Comparison of ENCODE assay signal across 13 cellular contexts in genomic region chr2:28009732-28010131, GRCh38.
A peak's percentile ranks its signal among the peaks of the same experiment; 100 is the strongest.
DNase-seq lines count a peak whose midpoint lies in the region; ATAC-seq and TF ChIP-seq lines count a peak whose summit lies in the region.
"Had no signal": no experiment of that assay in that cellular context is flagged by ENCODE, and none has a peak within 500 bp of the region (broad histone marks: within the 10 kb centered on the region; RNA-seq: fewer than 3 reads in every experiment).

No MANE protein-coding gene starts in this region.

- TF ChIP-seq CTCF in fibroblast of mammary gland (conservative IDR thresholded peaks at IDR 0.05; ENCODE audit: control insufficient read depth, insufficient read depth, low read depth, low read length), result no peak
- TF ChIP-seq CTCF in GM13977 (IDR thresholded peaks at IDR 0.05; ENCODE audit: extremely low read depth, insufficient read depth, missing control alignments), result no peak
- TF ChIP-seq CTCF in GM10266 (IDR thresholded peaks at IDR 0.05; ENCODE audit: control insufficient read depth, insufficient read depth, low read depth, missing control alignments), result no peak

- no peak for ATAC-seq in HG02970 (IDR thresholded peaks at IDR 0.05; ENCODE audit: low FRiP score, unreplicated experiment)

- in situ Hi-C loops in GM13977 (cut with MboI; ENCODE audit: low pct_unique_long_range_greater_than_20kb, low sequenced_read_pairs, unreplicated experiment), result no loop called here

- no peak overlapping the region for H3K4me3 ChIP-seq in fibroblast of mammary gland (ENCODE audit: control insufficient read depth, low read depth, low read length)

- DNase-seq in Daoy (ENCODE audit: low read depth) (peak; percentile 18), NCI-H2081 treated with DMSO at 0.1 percent for 48 hours (lab: John Stamatoyannopoulos, UW) (peak; percentile 2), fibroblast of mammary gland (ENCODE audit: low read depth) (peak; percentile 46), lung microvascular endothelial cell (ENCODE audit: low read depth in 2 of 2) (peak; percentile 18 to 83), GM13977 (ENCODE audit: low spot score) (no peak), GM10266 (ENCODE audit: extremely low spot score) (no peak)
- DNase-seq: activated naive CD4-positive, alpha-beta T cell; DMS53; Karpas-422; NCI-H146; NCI-H774; T-helper 2 cell had no signal

Comparison
In these comparisons a context has a peak if more than half of its experiments do, and no peak if none do; other contexts are left out.
1. DNase-seq: peak in Daoy (single experiment), NCI-H2081 treated with DMSO at 0.1 percent for 48 hours (single experiment), fibroblast of mammary gland (single experiment) and lung microvascular endothelial cell (2 of 2); none in GM13977 (single experiment) and GM10266 (single experiment).